In the genomic region with DNA sequence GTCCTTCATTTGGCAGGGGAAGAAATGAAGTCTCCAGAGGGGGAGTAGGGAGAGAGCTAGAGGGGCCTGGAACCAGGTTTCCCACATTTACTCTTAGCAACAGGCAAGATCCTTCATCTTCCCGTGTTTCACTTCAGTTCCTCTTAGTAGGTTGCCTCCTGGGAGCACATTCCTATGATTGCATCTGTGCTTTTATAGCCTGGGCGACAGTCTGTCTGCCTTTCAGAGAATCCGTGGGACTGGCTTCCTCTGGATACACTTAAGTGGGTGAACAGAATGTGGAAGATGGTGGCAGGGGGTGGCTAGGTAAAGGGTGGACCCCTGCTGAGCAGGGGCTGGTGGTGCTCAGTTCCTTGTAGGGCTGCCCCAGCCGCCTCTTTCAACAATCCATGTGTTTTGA, we compare ENCODE assay signal across 18 cellular contexts.
"Had no signal": no experiment of that assay in that cellular context is flagged by ENCODE, and none has a peak within 500 bp of the region (broad histone marks: within the 10 kb centered on the region; RNA-seq: fewer than 3 reads in every experiment).

No MANE protein-coding gene starts in this region.

- H3K27ac Mint-ChIP-seq: activated naive CD4-positive, alpha-beta T cell treated with anti-CD3 and anti-CD28 coated beads, Interleukin-2, amount 10 ng/mL, durations not matched to agents 7 days and 5 days; activated naive CD8-positive, alpha-beta T cell treated with anti-CD3 and anti-CD28 coated beads, Interleukin-2, amount 50 U/mL, for 24 hours; memory B cell had no signal

- DNase-seq: activated CD4-positive, alpha-beta T cell treated with anti-CD3 and anti-CD28 coated beads, Interleukin-2, amount 50 U/mL, for 1 hour; activated CD8-positive, alpha-beta memory T cell treated with anti-CD3 and anti-CD28 coated beads, Interleukin-2, amount 50 U/mL, for 4 hours; activated naive CD4-positive, alpha-beta T cell treated with anti-CD3 and anti-CD28 coated beads, Interleukin-2, amount 10 ng/mL, durations not matched to agents 7 days and 5 days; activated naive CD8-positive, alpha-beta T cell treated with anti-CD3 and anti-CD28 coated beads, Interleukin-2, amount 50 U/mL, for 24 hours; activated T-cell treated with anti-CD3 and anti-CD28 coated beads, Interleukin-2, amount 50 U/mL, for 4 hours; effector CD8-positive, alpha-beta T cell; hypothalamus; left ventricle myocardium superior; mucosa of descending colon; naive B cell; stimulated activated CD4-positive, alpha-beta T cell treated with anti-CD3 and anti-CD28 coated beads, Interleukin-4, amount 100 ng/mL, for 1 hour; stomach; T-helper 1 cell had no signal

- H3K27me3 Mint-ChIP-seq: activated naive CD4-positive, alpha-beta T cell treated with anti-CD3 and anti-CD28 coated beads, Interleukin-2, amount 10 ng/mL, durations not matched to agents 7 days and 5 days; activated naive CD8-positive, alpha-beta T cell treated with anti-CD3 and anti-CD28 coated beads, Interleukin-2, amount 50 U/mL, for 24 hours; central memory CD8-positive, alpha-beta T cell; memory B cell; naive B cell had no signal

- H3K9me3 Mint-ChIP-seq: activated naive CD4-positive, alpha-beta T cell treated with anti-CD3 and anti-CD28 coated beads, Interleukin-2, amount 10 ng/mL, durations not matched to agents 7 days and 5 days; activated naive CD8-positive, alpha-beta T cell treated with anti-CD3 and anti-CD28 coated beads, Interleukin-2, amount 50 U/mL, for 24 hours; activated T-cell treated with anti-CD3 and anti-CD28 coated beads, Interleukin-2, amount 50 U/mL, for 4 hours; central memory CD8-positive, alpha-beta T cell; memory B cell; naive B cell; neural crest cell had no signal

- H3K4me3 Mint-ChIP-seq: activated naive CD4-positive, alpha-beta T cell treated with anti-CD3 and anti-CD28 coated beads, Interleukin-2, amount 10 ng/mL, durations not matched to agents 7 days and 5 days; activated naive CD8-positive, alpha-beta T cell treated with anti-CD3 and anti-CD28 coated beads, Interleukin-2, amount 50 U/mL, for 24 hours; activated T-cell treated with anti-CD3 and anti-CD28 coated beads, Interleukin-2, amount 50 U/mL, for 4 hours; central memory CD8-positive, alpha-beta T cell; memory B cell; naive B cell; neural crest cell had no signal

- ATAC-seq: activated CD4-positive, CD25-positive, alpha-beta regulatory T cell treated with anti-CD3 and anti-CD28 coated beads, Interleukin-2, amount 50 U/mL, for 24 hours; activated naive CD8-positive, alpha-beta T cell treated with anti-CD3 and anti-CD28 coated beads, Interleukin-2, amount 50 U/mL, for 24 hours; activated T-cell treated with anti-CD3 and anti-CD28 coated beads, Interleukin-2, amount 50 U/mL, for 4 hours; esophagus mucosa; left ventricle myocardium superior; mucosa of descending colon had no signal
